25 cellular contexts compared by ENCODE assay signal in the genomic region with DNA sequence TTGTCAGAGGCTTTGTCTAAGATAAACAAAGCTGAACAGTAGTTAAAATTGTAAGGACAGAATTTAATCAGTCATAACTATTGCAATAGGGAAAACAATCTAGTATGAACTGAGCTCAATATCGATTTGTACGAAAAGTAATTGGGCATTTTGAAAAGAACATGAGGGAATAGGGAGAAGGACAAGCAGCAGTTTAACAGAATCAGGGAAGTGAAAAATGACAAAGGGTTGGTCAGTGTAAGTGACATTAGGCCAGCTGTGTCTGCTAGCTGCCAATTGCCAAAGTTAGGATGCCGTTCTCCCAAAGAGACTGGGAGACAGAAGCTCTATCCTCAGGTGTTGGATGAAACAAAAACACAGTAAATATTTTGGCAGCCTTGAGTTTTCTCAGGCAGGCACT. TPM values are rescaled to one million over a fixed set of nuclear protein-coding genes. Genes with fewer than 3 reads are reported as not detected.
"Had no signal": no experiment of that assay in that cellular context is flagged by ENCODE, and none has a peak within 500 bp of the region (broad histone marks: within the 10 kb centered on the region; RNA-seq: fewer than 3 reads in every experiment).

No MANE protein-coding gene starts in this region.

- H3K27ac Mint-ChIP-seq: neural progenitor cell; stimulated activated naive CD8-positive, alpha-beta T cell treated with anti-CD3 and anti-CD28 coated beads, Interleukin-15, Interleukin-2, amounts not matched to agents 100 ng/mL and 50 ng/mL, for 24 hours had no signal

- H3K27me3 Mint-ChIP-seq: stimulated activated naive CD8-positive, alpha-beta T cell treated with anti-CD3 and anti-CD28 coated beads, Interleukin-15, Interleukin-2, amounts not matched to agents 100 ng/mL and 50 ng/mL, for 24 hours had no signal

- H3K9me3 Mint-ChIP-seq: immature natural killer cell; natural killer cell treated with Interleukin-12 subunit alpha and Interleukin-12 subunit beta and Interleukin-15 and Interleukin-18, amount 100 ng/mL, for 72 hours; neural progenitor cell; stimulated activated effector memory CD8-positive, alpha-beta T cell treated with anti-CD3 and anti-CD28 coated beads, Interleukin-12 subunit alpha, Interleukin-12 subunit beta, amount 100 ng/mL, for 72 hours; stimulated activated naive CD8-positive, alpha-beta T cell treated with anti-CD3 and anti-CD28 coated beads, Interleukin-15, Interleukin-2, amounts not matched to agents 100 ng/mL and 50 ng/mL, for 24 hours had no signal

- H3K27ac ChIP-seq: gastroesophageal sphincter, left ventricle myocardium inferior, lower lobe of right lung, neural progenitor cell, pancreas, psoas muscle, right lobe of liver had no signal

- H3K36me3 Mint-ChIP-seq: immature natural killer cell; natural killer cell treated with Interleukin-12 subunit alpha and Interleukin-12 subunit beta and Interleukin-15 and Interleukin-18, amount 100 ng/mL, for 72 hours; neural progenitor cell had no signal

- DNase-seq: cortex of kidney; effector memory CD4-positive, alpha-beta T cell; glutamatergic neuron; immature natural killer cell; left cardiac atrium; left ventricle myocardium inferior; lower lobe of right lung; mesenchymal stem cell; midbrain; occipital lobe; pancreas; psoas muscle; retina; right lobe of liver; stimulated activated CD4-positive, alpha-beta T cell treated with anti-CD3 and anti-CD28 coated beads, Interleukin-4, amount 100 ng/mL, for 1 hour; stimulated activated CD8-positive, alpha-beta memory T cell treated with anti-CD3 and anti-CD28 coated beads, Interleukin-4, amount 100 ng/mL, for 48 hours; trophoblast cell had no signal

- H3K4me3 ChIP-seq: gastroesophageal sphincter, left ventricle myocardium inferior, lower lobe of right lung, neural progenitor cell, pancreas, psoas muscle, right lobe of liver had no signal

- H3K4me1 Mint-ChIP-seq: stimulated activated effector memory CD8-positive, alpha-beta T cell treated with anti-CD3 and anti-CD28 coated beads, Interleukin-12 subunit alpha, Interleukin-12 subunit beta, amount 100 ng/mL, for 72 hours had no signal

- H3K4me3 Mint-ChIP-seq: immature natural killer cell; natural killer cell treated with Interleukin-12 subunit alpha and Interleukin-12 subunit beta and Interleukin-15 and Interleukin-18, amount 100 ng/mL, for 72 hours; neural progenitor cell; stimulated activated effector memory CD8-positive, alpha-beta T cell treated with anti-CD3 and anti-CD28 coated beads, Interleukin-12 subunit alpha, Interleukin-12 subunit beta, amount 100 ng/mL, for 72 hours; stimulated activated naive CD8-positive, alpha-beta T cell treated with anti-CD3 and anti-CD28 coated beads, Interleukin-15, Interleukin-2, amounts not matched to agents 100 ng/mL and 50 ng/mL, for 24 hours had no signal

RNA-seq across cellular contexts. Expression of a gene that starts 26.7 kb away (rescaled TPM):
- total RNA-seq: chondrocyte, esophagus mucosa, fibroblast of lung, right lobe of liver had no signal
